1 cellular context compared by ENCODE assay signal in the genomic region with DNA sequence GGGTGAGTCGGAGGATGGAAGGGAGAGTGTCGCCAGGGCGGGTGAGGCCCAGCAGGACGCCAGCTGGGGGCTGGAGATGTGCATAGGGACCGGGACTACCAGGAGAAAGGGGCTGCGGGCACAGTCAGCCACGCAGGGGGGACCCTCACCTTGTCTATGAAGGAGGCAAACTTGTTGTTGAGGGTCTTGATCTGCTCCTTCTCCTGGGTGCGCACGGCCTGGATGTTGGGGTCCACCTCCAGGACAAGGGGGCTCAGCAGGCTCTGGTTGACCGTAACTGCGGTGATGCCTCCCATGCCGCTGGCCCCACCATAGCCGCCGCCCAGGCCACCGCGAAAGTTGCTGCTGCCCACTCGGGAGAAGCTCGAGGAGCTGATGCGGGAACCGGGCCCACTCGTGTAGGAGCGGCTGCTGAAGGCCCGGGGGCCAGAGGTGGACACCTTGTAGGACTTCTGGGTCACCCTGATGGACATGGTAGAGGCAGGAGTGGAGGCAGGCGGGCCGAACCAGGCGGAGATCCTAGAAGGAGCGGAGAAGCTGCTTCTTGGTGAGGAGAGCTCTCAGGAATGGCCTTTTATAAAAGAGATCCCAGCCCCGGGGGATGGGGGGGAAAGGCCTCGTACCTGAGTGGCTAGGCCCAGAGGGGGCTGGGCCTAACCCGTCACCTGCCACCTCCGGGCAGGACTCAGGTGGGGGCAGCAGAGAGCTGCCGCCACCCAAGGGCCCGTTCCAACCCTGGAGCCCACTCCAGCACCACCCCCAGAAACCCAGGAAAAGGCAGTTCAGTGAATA.
TF ChIP-seq lines count a peak whose summit lies in the region.

A gene (minus strand): TSS at position 568 of the 792 bp plus-strand sequence. CDS start 95 bp downstream, at position 473.

TF ChIP-seq in HepG2, 621 proteins besides CTCF, POLR2A, EP300 and RAD21 (continued from another document and continues in another):
- TF ChIP-seq, protein P1, sequence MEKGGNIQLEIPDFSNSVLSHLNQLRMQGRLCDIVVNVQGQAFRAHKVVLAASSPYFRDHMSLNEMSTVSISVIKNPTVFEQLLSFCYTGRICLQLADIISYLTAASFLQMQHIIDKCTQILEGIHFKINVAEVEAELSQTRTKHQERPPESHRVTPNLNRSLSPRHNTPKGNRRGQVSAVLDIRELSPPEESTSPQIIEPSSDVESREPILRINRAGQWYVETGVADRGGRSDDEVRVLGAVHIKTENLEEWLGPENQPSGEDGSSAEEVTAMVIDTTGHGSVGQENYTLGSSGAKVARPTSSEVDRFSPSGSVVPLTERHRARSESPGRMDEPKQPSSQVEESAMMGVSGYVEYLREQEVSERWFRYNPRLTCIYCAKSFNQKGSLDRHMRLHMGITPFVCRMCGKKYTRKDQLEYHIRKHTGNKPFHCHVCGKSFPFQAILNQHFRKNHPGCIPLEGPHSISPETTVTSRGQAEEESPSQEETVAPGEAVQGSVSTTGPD (CRISPR knock-in tag; IDR thresholded peaks at IDR 0.05) = peak; percentile 58
- TF ChIP-seq ZNF225 (CRISPR knock-in tag; IDR thresholded peaks at IDR 0.05) (0 out of 2 replicates have a peak, but pooled peaks have one; percentile 66), ZNF20 (CRISPR knock-in tag; IDR thresholded peaks at IDR 0.05) (0 out of 2 replicates have a peak, but pooled peaks have one; percentile 44), KLF16 (CRISPR knock-in tag; IDR thresholded peaks at IDR 0.05) (peak in 1 of 2 experiments; percentile 84; a peak in 2 of 4 replicates), ZEB1 (IDR thresholded peaks at IDR 0.05; ENCODE audit: insufficient replicate concordance, low read depth) (peak; percentile 80), ZSCAN20 (CRISPR knock-in tag; IDR thresholded peaks at IDR 0.05; ENCODE audit: borderline replicate concordance) (0 out of 2 replicates have a peak, but pooled peaks have one; percentile 2), U2AF2 (IDR thresholded peaks at IDR 0.05; ENCODE audit: low read depth, low read length) (peak; percentile 56; the same call in 1 of the 2 replicates), POLR2G (IDR thresholded peaks at IDR 0.05; ENCODE audit: low read depth, low read length) (peak; percentile 99), ETV5 (CRISPR knock-in tag; IDR thresholded peaks at IDR 0.05; ENCODE audit: borderline replicate concordance) (peak; percentile 53), ZNF343 (CRISPR knock-in tag; IDR thresholded peaks at IDR 0.05) (0 out of 2 replicates have a peak, but pooled peaks have one; percentile 81), TEAD3 (CRISPR knock-in tag; optimal IDR thresholded peaks at IDR 0.05; ENCODE audit: borderline replicate concordance) (peak; percentile 29), ZC3H4 (CRISPR knock-in tag; IDR thresholded peaks at IDR 0.05; ENCODE audit: borderline replicate concordance) (peak; percentile 64; the same call in 1 of the 2 replicates), EED (CRISPR knock-in tag; IDR thresholded peaks at IDR 0.05) (0 out of 2 replicates have a peak, but pooled peaks have one; percentile 31), GATA4 (IDR thresholded peaks at IDR 0.05; ENCODE audit: borderline replicate concordance, low read depth) (peak; percentile 80; the same call in 1 of the 2 replicates), ZNF543 (CRISPR knock-in tag; IDR thresholded peaks at IDR 0.05) (peak; percentile 76), YY1 (IDR thresholded peaks at IDR 0.05; ENCODE audit: insufficient read depth, insufficient replicate concordance, low read depth, low read length) (peak; percentile 43), SMAD3 (CRISPR knock-in tag; IDR thresholded peaks at IDR 0.05) (peak; percentile 74; the same call in 1 of the 2 replicates), ELF3 (CRISPR knock-in tag; IDR thresholded peaks at IDR 0.05) (0 out of 2 replicates have a peak, but pooled peaks have one; percentile 57), XRCC5 (optimal IDR thresholded peaks at IDR 0.05; ENCODE audit: low read length) (peak; percentile 87), NR1H2 (CRISPR knock-in tag; IDR thresholded peaks at IDR 0.05; ENCODE audit: borderline replicate concordance, low read depth) (0 out of 2 replicates have a peak, but pooled peaks have one; percentile 57), ZNF441 (CRISPR knock-in tag; IDR thresholded peaks at IDR 0.05; ENCODE audit: borderline replicate concordance) (peak; percentile 72), SKI (IDR thresholded peaks at IDR 0.05; ENCODE audit: partially characterized antibody) (peak; percentile 77), KMT2B (CRISPR knock-in tag; IDR thresholded peaks at IDR 0.05) (peak; percentile 62; the same call in 1 of the 2 replicates), THAP11 (CRISPR knock-in tag; IDR thresholded peaks at IDR 0.05) (0 out of 2 replicates have a peak, but pooled peaks have one; percentile 46), SPEN (CRISPR knock-in tag; IDR thresholded peaks at IDR 0.05; ENCODE audit: low read depth) (peak; percentile 35; the same call in 1 of the 2 replicates), DMAP1 (CRISPR knock-in tag; IDR thresholded peaks at IDR 0.05) (peak; percentile 47; the same call in 1 of the 2 replicates), NFYB (CRISPR knock-in tag; IDR thresholded peaks at IDR 0.05) (peak; percentile 73), NCOA2 (CRISPR knock-in tag; IDR thresholded peaks at IDR 0.05) (peak; percentile 47; the same call in 1 of the 2 replicates), ZNF333 (CRISPR knock-in tag; IDR thresholded peaks at IDR 0.05; ENCODE audit: borderline replicate concordance) (0 out of 2 replicates have a peak, but pooled peaks have one; percentile 63)
- TF ChIP-seq, protein P2, sequence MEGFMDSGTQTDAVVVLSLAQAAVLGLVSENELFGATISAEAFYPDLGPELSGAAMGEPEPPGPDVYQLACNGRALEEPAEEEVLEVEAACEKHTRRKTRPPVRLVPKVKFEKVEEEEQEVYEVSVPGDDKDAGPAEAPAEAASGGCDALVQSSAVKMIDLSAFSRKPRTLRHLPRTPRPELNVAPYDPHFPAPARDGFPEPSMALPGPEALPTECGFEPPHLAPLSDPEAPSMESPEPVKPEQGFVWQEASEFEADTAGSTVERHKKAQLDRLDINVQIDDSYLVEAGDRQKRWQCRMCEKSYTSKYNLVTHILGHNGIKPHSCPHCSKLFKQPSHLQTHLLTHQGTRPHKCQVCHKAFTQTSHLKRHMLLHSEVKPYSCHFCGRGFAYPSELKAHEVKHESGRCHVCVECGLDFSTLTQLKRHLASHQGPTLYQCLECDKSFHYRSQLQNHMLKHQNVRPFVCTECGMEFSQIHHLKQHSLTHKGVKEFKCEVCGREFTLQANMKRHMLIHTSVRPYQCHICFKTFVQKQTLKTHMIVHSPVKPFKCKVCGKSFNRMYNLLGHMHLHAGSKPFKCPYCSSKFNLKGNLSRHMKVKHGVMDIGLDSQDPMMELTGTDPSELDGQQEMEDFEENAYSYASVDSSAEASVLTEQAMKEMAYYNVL (CRISPR knock-in tag; IDR thresholded peaks at IDR 0.05; ENCODE audit: borderline replicate concordance) = peak; percentile 74; the same call in 1 of the 2 replicates
- TF ChIP-seq, protein P3, sequence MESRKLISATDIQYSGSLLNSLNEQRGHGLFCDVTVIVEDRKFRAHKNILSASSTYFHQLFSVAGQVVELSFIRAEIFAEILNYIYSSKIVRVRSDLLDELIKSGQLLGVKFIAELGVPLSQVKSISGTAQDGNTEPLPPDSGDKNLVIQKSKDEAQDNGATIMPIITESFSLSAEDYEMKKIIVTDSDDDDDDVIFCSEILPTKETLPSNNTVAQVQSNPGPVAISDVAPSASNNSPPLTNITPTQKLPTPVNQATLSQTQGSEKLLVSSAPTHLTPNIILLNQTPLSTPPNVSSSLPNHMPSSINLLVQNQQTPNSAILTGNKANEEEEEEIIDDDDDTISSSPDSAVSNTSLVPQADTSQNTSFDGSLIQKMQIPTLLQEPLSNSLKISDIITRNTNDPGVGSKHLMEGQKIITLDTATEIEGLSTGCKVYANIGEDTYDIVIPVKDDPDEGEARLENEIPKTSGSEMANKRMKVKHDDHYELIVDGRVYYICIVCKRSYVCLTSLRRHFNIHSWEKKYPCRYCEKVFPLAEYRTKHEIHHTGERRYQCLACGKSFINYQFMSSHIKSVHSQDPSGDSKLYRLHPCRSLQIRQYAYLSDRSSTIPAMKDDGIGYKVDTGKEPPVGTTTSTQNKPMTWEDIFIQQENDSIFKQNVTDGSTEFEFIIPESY (CRISPR knock-in tag; IDR thresholded peaks at IDR 0.05) = peak; percentile 27; the same call in 1 of the 2 replicates
- TF ChIP-seq, protein P4, sequence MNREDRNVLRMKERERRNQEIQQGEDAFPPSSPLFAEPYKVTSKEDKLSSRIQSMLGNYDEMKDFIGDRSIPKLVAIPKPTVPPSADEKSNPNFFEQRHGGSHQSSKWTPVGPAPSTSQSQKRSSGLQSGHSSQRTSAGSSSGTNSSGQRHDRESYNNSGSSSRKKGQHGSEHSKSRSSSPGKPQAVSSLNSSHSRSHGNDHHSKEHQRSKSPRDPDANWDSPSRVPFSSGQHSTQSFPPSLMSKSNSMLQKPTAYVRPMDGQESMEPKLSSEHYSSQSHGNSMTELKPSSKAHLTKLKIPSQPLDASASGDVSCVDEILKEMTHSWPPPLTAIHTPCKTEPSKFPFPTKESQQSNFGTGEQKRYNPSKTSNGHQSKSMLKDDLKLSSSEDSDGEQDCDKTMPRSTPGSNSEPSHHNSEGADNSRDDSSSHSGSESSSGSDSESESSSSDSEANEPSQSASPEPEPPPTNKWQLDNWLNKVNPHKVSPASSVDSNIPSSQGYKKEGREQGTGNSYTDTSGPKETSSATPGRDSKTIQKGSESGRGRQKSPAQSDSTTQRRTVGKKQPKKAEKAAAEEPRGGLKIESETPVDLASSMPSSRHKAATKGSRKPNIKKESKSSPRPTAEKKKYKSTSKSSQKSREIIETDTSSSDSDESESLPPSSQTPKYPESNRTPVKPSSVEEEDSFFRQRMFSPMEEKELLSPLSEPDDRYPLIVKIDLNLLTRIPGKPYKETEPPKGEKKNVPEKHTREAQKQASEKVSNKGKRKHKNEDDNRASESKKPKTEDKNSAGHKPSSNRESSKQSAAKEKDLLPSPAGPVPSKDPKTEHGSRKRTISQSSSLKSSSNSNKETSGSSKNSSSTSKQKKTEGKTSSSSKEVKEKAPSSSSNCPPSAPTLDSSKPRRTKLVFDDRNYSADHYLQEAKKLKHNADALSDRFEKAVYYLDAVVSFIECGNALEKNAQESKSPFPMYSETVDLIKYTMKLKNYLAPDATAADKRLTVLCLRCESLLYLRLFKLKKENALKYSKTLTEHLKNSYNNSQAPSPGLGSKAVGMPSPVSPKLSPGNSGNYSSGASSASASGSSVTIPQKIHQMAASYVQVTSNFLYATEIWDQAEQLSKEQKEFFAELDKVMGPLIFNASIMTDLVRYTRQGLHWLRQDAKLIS (CRISPR knock-in tag; IDR thresholded peaks at IDR 0.05) = peak; percentile 70; the same call in 1 of the 2 replicates
- TF ChIP-seq, protein P5, sequence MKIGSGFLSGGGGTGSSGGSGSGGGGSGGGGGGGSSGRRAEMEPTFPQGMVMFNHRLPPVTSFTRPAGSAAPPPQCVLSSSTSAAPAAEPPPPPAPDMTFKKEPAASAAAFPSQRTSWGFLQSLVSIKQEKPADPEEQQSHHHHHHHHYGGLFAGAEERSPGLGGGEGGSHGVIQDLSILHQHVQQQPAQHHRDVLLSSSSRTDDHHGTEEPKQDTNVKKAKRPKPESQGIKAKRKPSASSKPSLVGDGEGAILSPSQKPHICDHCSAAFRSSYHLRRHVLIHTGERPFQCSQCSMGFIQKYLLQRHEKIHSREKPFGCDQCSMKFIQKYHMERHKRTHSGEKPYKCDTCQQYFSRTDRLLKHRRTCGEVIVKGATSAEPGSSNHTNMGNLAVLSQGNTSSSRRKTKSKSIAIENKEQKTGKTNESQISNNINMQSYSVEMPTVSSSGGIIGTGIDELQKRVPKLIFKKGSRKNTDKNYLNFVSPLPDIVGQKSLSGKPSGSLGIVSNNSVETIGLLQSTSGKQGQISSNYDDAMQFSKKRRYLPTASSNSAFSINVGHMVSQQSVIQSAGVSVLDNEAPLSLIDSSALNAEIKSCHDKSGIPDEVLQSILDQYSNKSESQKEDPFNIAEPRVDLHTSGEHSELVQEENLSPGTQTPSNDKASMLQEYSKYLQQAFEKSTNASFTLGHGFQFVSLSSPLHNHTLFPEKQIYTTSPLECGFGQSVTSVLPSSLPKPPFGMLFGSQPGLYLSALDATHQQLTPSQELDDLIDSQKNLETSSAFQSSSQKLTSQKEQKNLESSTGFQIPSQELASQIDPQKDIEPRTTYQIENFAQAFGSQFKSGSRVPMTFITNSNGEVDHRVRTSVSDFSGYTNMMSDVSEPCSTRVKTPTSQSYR (CRISPR knock-in tag; IDR thresholded peaks at IDR 0.05; ENCODE audit: borderline replicate concordance) = peak; percentile 16; the same call in 1 of the 2 replicates
- TF ChIP-seq, protein P6, sequence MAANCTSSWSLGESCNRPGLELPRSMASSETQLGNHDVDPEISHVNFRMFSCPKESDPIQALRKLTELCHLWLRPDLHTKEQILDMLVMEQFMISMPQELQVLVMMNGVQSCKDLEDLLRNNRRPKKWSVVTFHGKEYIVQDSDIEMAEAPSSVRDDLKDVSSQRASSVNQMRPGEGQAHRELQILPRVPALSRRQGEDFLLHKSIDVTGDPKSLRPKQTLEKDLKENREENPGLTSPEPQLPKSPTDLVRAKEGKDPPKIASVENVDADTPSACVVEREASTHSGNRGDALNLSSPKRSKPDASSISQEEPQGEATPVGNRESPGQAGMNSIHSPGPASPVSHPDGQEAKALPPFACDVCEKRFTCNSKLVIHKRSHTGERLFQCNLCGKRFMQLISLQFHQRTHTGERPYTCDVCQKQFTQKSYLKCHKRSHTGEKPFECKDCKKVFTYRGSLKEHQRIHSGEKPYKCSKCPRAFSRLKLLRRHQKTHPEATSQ (CRISPR knock-in tag; IDR thresholded peaks at IDR 0.05; ENCODE audit: borderline replicate concordance) = 0 out of 2 replicates have a peak, but pooled peaks have one; percentile 64
- TF ChIP-seq, protein P7, sequence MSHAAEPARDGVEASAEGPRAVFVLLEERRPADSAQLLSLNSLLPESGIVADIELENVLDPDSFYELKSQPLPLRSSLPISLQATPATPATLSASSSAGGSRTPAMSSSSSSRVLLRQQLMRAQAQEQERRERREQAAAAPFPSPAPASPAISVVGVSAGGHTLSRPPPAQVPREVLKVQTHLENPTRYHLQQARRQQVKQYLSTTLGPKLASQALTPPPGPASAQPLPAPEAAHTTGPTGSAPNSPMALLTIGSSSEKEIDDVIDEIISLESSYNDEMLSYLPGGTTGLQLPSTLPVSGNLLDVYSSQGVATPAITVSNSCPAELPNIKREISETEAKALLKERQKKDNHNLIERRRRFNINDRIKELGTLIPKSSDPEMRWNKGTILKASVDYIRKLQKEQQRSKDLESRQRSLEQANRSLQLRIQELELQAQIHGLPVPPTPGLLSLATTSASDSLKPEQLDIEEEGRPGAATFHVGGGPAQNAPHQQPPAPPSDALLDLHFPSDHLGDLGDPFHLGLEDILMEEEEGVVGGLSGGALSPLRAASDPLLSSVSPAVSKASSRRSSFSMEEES (CRISPR knock-in tag; IDR thresholded peaks at IDR 0.05) = peak; percentile 54; the same call in 1 of the 2 replicates
